ENCODE assay signal across 20 cellular contexts in genomic region chr10:17914169-17915045, GRCh38. TPM values are rescaled to one million over a fixed set of nuclear protein-coding genes. Genes with fewer than 3 reads are reported as not detected.
"Had no signal": no experiment of that assay in that cellular context is flagged by ENCODE, and none has a peak within 500 bp of the region (broad histone marks: within the 10 kb centered on the region; RNA-seq: fewer than 3 reads in every experiment).

No MANE protein-coding gene starts in this region.

- H3K4me3 Mint-ChIP-seq: activated naive CD8-positive, alpha-beta T cell treated with anti-CD3 and anti-CD28 coated beads, Interleukin-2, amount 50 U/mL, for 24 hours; activated T-helper 1 cell treated with anti-CD3 and anti-CD28 coated beads, Interleukin-12 subunit alpha, Interleukin-12 subunit beta, Interleukin-2, Interleukin-4 antibody, amounts not matched to agents 30 ng/mL and 10 ng/mL and 1 ng/mL, durations not matched to agents 14 hours and 24 hours and 36 hours; naive B cell had no signal

- DNase-seq: activated CD4-positive, CD25-positive, alpha-beta regulatory T cell treated with anti-CD3 and anti-CD28 coated beads, Interleukin-2, amount 50 U/mL, for 72 hours; activated naive CD4-positive, alpha-beta T cell treated with Interleukin-2 at 50 U/mL for 16 hours; activated naive CD8-positive, alpha-beta T cell treated with anti-CD3 and anti-CD28 coated beads, Interleukin-2, amount 50 U/mL, for 24 hours; aorta; hippocampal formation; kidney glomerular epithelial cell; naive B cell; posterior cingulate gyrus; retina; stimulated activated CD4-positive, alpha-beta T cell treated with anti-CD3 and anti-CD28 coated beads, Interleukin-15, amount 100 ng/mL, for 24 hours; stimulated activated CD4-positive, alpha-beta T cell treated with anti-CD3 and anti-CD28 coated beads, Interleukin-4, amount 100 ng/mL, for 1 hour; stimulated activated naive CD4-positive, alpha-beta T cell treated with Interleukin-2 at 50 U/mL for 16 hours; trophoblast cell had no signal

- H3K27ac ChIP-seq: skin epidermis, suprapubic skin had no signal

- ATAC-seq: activated naive CD8-positive, alpha-beta T cell treated with anti-CD3 and anti-CD28 coated beads, Interleukin-2, amount 50 U/mL, for 24 hours had no signal

- H3K4me1 Mint-ChIP-seq: activated naive CD8-positive, alpha-beta T cell treated with anti-CD3 and anti-CD28 coated beads, Interleukin-2, amount 50 U/mL, for 24 hours had no signal

- H3K27ac Mint-ChIP-seq: activated naive CD8-positive, alpha-beta T cell treated with anti-CD3 and anti-CD28 coated beads, Interleukin-2, amount 50 U/mL, for 24 hours; activated T-helper 1 cell treated with anti-CD3 and anti-CD28 coated beads, Interleukin-12 subunit alpha, Interleukin-12 subunit beta, Interleukin-2, Interleukin-4 antibody, amounts not matched to agents 30 ng/mL and 10 ng/mL and 1 ng/mL, durations not matched to agents 14 hours and 24 hours and 36 hours had no signal

- H3K27me3 ChIP-seq: esophagus muscularis mucosa, suprapubic skin had no signal

- H3K4me3 ChIP-seq: esophagus muscularis mucosa, skin epidermis, suprapubic skin had no signal

- H3K9me3 Mint-ChIP-seq: activated T-helper 1 cell treated with anti-CD3 and anti-CD28 coated beads, Interleukin-12 subunit alpha, Interleukin-12 subunit beta, Interleukin-2, Interleukin-4 antibody, amounts not matched to agents 30 ng/mL and 10 ng/mL and 1 ng/mL, durations not matched to agents 14 hours and 24 hours and 36 hours had no signal

- H3K9me3 ChIP-seq: esophagus muscularis mucosa, suprapubic skin had no signal

- H3K27me3 Mint-ChIP-seq: activated naive CD8-positive, alpha-beta T cell treated with anti-CD3 and anti-CD28 coated beads, Interleukin-2, amount 50 U/mL, for 24 hours; naive B cell had no signal

- FAIRE-seq: bronchial epithelial cell had no signal

- H3K36me3 ChIP-seq: esophagus muscularis mucosa, suprapubic skin had no signal

- H3K4me1 ChIP-seq: suprapubic skin had no signal

RNA-seq across cellular contexts. Expression of gene SLC39A12, which starts 37.3 kb away (rescaled TPM):
- total RNA-seq: activated CD8-positive, alpha-beta memory T cell treated with anti-CD3 and anti-CD28 coated beads for 36 hours; activated T-helper 1 cell treated with anti-CD3 and anti-CD28 coated beads, Interleukin-12 subunit alpha, Interleukin-12 subunit beta, Interleukin-2, Interleukin-4 antibody, amounts not matched to agents 30 ng/mL and 10 ng/mL and 1 ng/mL, durations not matched to agents 14 hours and 24 hours and 36 hours; bronchial epithelial cell; esophagus muscularis mucosa; suprapubic skin; T-helper 1 cell treated with Interleukin-12 subunit alpha and Interleukin-12 subunit beta and Interleukin-4 antibody, amounts not matched to agents 30 ng/mL and 1 ng/mL, for 36 hours had no signal
- polyA plus RNA-seq: aorta had no signal
